In the genomic region with DNA sequence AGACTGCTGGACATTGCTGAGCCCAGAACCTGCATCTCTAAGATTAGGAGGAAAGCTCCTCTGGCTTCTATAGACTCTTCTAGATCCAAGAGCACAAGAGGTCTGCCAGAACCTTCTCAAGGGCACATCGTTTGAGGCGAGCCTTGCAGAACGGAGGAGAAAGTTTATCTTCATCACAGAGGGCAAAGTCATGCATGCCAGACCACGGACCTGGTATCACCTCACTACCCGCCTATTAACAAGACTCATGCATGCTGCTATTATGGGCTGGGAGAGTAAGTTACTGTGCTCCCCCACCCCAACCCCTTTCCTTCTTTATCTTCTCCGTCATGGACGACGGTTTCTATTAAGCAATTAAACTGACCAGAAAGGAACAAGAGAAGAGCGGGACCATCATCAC, we compare ENCODE assay signal across 2 cellular contexts.
TF ChIP-seq lines count a peak whose summit lies in the region.

No MANE protein-coding gene starts in this region.

TF ChIP-seq in K562, 482 proteins besides CTCF, POLR2A, EP300 and RAD21 (continued from another document):
- TF ChIP-seq ZBTB8A (IDR thresholded peaks at IDR 0.05; ENCODE audit: partially characterized antibody) = no peak
- no peak for TF ChIP-seq BRF1 (IDR thresholded peaks at IDR 0.05; ENCODE audit: borderline replicate concordance, extremely low read depth, insufficient read length)
- TF ChIP-seq, protein P1, sequence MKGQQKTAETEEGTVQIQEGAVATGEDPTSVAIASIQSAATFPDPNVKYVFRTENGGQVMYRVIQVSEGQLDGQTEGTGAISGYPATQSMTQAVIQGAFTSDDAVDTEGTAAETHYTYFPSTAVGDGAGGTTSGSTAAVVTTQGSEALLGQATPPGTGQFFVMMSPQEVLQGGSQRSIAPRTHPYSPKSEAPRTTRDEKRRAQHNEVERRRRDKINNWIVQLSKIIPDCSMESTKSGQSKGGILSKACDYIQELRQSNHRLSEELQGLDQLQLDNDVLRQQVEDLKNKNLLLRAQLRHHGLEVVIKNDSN (CRISPR knock-in tag; IDR thresholded peaks at IDR 0.05) = no peak
- TF ChIP-seq MBD2 (IDR thresholded peaks at IDR 0.05; ENCODE audit: borderline replicate concordance, low read depth) = no peak
- TF ChIP-seq ZNF655 (CRISPR knock-in tag; IDR thresholded peaks at IDR 0.05) = no peak
- no peak for TF ChIP-seq ZNF232 (CRISPR knock-in tag; IDR thresholded peaks at IDR 0.05)
- no peak for TF ChIP-seq HMG20B (CRISPR knock-in tag; IDR thresholded peaks at IDR 0.05)
- no peak for TF ChIP-seq HDAC2 (IDR thresholded peaks at IDR 0.05)
- no peak for TF ChIP-seq ZFP30 (CRISPR knock-in tag; IDR thresholded peaks at IDR 0.05; ENCODE audit: borderline replicate concordance)
- TF ChIP-seq ZNF124 (CRISPR knock-in tag; IDR thresholded peaks at IDR 0.05) = no peak
- no peak for TF ChIP-seq ZNF780A (CRISPR knock-in tag; IDR thresholded peaks at IDR 0.05)

TF ChIP-seq in SK-N-SH treated with all-trans-retinoic acid at 6 μM for 48 hours, 23 proteins besides CTCF, POLR2A, EP300 and RAD21 (continued from another document):
- TF ChIP-seq ARNTL (CRISPR knock-in tag; IDR thresholded peaks at IDR 0.05; ENCODE audit: borderline replicate concordance, low read depth) (no peak), CSDC2 (CRISPR knock-in tag; IDR thresholded peaks at IDR 0.05) (no peak), TOX (CRISPR knock-in tag; IDR thresholded peaks at IDR 0.05; ENCODE audit: borderline replicate concordance) (no peak), ISL1 (CRISPR knock-in tag; IDR thresholded peaks at IDR 0.05) (no peak), OSR1 (CRISPR knock-in tag; IDR thresholded peaks at IDR 0.05) (no peak), BACH2 (CRISPR knock-in tag; IDR thresholded peaks at IDR 0.05; ENCODE audit: borderline replicate concordance) (no peak), ZC3H10 (CRISPR knock-in tag; IDR thresholded peaks at IDR 0.05) (no peak), ZNF8 (CRISPR knock-in tag; IDR thresholded peaks at IDR 0.05) (no peak), RARB (CRISPR knock-in tag; IDR thresholded peaks at IDR 0.05) (no peak), ZNF70 (CRISPR knock-in tag; IDR thresholded peaks at IDR 0.05) (no peak), PPARA (CRISPR knock-in tag; IDR thresholded peaks at IDR 0.05; ENCODE audit: borderline replicate concordance) (no peak)
- TF ChIP-seq, protein P2, sequence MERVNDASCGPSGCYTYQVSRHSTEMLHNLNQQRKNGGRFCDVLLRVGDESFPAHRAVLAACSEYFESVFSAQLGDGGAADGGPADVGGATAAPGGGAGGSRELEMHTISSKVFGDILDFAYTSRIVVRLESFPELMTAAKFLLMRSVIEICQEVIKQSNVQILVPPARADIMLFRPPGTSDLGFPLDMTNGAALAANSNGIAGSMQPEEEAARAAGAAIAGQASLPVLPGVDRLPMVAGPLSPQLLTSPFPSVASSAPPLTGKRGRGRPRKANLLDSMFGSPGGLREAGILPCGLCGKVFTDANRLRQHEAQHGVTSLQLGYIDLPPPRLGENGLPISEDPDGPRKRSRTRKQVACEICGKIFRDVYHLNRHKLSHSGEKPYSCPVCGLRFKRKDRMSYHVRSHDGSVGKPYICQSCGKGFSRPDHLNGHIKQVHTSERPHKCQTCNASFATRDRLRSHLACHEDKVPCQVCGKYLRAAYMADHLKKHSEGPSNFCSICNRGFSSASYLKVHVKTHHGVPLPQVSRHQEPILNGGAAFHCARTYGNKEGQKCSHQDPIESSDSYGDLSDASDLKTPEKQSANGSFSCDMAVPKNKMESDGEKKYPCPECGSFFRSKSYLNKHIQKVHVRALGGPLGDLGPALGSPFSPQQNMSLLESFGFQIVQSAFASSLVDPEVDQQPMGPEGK (CRISPR knock-in tag; IDR thresholded peaks at IDR 0.05; ENCODE audit: borderline replicate concordance) = no peak
- TF ChIP-seq, protein P3, sequence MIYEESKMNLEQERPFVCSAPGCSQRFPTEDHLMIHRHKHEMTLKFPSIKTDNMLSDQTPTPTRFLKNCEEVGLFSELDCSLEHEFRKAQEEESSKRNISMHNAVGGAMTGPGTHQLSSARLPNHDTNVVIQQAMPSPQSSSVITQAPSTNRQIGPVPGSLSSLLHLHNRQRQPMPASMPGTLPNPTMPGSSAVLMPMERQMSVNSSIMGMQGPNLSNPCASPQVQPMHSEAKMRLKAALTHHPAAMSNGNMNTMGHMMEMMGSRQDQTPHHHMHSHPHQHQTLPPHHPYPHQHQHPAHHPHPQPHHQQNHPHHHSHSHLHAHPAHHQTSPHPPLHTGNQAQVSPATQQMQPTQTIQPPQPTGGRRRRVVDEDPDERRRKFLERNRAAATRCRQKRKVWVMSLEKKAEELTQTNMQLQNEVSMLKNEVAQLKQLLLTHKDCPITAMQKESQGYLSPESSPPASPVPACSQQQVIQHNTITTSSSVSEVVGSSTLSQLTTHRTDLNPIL (CRISPR knock-in tag; IDR thresholded peaks at IDR 0.05; ENCODE audit: low read depth) = no peak
- TF ChIP-seq, protein P4, sequence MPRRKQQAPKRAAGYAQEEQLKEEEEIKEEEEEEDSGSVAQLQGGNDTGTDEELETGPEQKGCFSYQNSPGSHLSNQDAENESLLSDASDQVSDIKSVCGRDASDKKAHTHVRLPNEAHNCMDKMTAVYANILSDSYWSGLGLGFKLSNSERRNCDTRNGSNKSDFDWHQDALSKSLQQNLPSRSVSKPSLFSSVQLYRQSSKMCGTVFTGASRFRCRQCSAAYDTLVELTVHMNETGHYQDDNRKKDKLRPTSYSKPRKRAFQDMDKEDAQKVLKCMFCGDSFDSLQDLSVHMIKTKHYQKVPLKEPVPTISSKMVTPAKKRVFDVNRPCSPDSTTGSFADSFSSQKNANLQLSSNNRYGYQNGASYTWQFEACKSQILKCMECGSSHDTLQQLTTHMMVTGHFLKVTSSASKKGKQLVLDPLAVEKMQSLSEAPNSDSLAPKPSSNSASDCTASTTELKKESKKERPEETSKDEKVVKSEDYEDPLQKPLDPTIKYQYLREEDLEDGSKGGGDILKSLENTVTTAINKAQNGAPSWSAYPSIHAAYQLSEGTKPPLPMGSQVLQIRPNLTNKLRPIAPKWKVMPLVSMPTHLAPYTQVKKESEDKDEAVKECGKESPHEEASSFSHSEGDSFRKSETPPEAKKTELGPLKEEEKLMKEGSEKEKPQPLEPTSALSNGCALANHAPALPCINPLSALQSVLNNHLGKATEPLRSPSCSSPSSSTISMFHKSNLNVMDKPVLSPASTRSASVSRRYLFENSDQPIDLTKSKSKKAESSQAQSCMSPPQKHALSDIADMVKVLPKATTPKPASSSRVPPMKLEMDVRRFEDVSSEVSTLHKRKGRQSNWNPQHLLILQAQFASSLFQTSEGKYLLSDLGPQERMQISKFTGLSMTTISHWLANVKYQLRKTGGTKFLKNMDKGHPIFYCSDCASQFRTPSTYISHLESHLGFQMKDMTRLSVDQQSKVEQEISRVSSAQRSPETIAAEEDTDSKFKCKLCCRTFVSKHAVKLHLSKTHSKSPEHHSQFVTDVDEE (CRISPR knock-in tag; IDR thresholded peaks at IDR 0.05) = no peak
- TF ChIP-seq, protein P5, sequence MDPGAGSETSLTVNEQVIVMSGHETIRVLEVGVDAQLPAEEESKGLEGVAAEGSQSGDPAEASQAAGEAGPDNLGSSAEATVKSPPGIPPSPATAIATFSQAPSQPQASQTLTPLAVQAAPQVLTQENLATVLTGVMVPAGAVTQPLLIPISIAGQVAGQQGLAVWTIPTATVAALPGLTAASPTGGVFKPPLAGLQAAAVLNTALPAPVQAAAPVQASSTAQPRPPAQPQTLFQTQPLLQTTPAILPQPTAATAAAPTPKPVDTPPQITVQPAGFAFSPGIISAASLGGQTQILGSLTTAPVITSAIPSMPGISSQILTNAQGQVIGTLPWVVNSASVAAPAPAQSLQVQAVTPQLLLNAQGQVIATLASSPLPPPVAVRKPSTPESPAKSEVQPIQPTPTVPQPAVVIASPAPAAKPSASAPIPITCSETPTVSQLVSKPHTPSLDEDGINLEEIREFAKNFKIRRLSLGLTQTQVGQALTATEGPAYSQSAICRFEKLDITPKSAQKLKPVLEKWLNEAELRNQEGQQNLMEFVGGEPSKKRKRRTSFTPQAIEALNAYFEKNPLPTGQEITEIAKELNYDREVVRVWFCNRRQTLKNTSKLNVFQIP (CRISPR knock-in tag; IDR thresholded peaks at IDR 0.05; ENCODE audit: borderline replicate concordance, low read depth) = no peak
